Comparison of ENCODE assay signal across 20 cellular contexts in genomic region chr12:60710246-60710645, GRCh38.
"Had no signal": no experiment of that assay in that cellular context is flagged by ENCODE, and none has a peak within 500 bp of the region (broad histone marks: within the 10 kb centered on the region; RNA-seq: fewer than 3 reads in every experiment).

No MANE protein-coding gene starts in this region.

- H3K4me3 ChIP-seq: K562, MG63 had no signal

- H3K36me3 ChIP-seq: MG63 had no signal

- DNase-seq: MG63, NCI-H1092, NCI-H1105 treated with DMSO at 0.1 percent for 48 hours, NCI-H1417 treated with DMSO at 0.1 percent for 48 hours, NCI-H146, NCI-H1694 treated with DMSO at 0.1 percent for 48 hours, NCI-H1930, NCI-H2227 treated with DMSO at 0.1 percent for 48 hours, NCI-H524, NCI-H526 treated with DMSO at 0.1 percent for 48 hours, NCI-H748 treated with DMSO at 0.1 percent for 48 hours, SHP77, SK-N-SH, SW 1271, T-cell had no signal

- H3K9me3 ChIP-seq: MG63 had no signal

- H3K27me3 Mint-ChIP-seq: IgD-negative memory B cell, T-cell had no signal

- H3K36me3 Mint-ChIP-seq: IgD-negative memory B cell, T-cell had no signal

- H3K4me1 Mint-ChIP-seq: IgD-negative memory B cell, T-cell had no signal

- H3K27me3 ChIP-seq: MG63 had no signal

- H3K4me3 Mint-ChIP-seq: IgD-negative memory B cell, T-cell had no signal

- H3K4me2 ChIP-seq: SK-N-SH had no signal

- ATAC-seq: K562, Panc1, T-cell had no signal

- H3K27ac ChIP-seq: HL-60, RWPE1 had no signal

- H3K27ac Mint-ChIP-seq: IgD-negative memory B cell, T-cell had no signal
